ENCODE assay signal across 7 cellular contexts in the genomic region with DNA sequence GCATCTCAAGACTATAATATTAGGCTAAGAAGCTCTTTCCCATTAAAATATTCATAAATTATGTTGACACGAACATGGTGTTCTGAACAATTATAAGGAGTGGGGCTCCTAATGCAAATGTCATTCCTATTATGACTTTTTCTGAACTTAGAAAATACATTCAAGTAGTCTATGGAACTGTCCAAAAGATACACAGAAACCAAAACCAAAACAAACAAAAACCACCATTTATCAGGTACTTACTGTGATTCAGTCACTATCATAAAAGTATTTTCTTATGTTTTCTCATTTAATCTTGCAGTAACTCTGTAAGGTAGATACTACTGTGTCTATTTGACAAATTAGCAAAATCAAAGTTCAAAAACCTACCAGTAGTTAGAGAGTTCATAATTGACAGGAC.
"Had no signal": no experiment of that assay in that cellular context is flagged by ENCODE, and none has a peak within 500 bp of the region (broad histone marks: within the 10 kb centered on the region; RNA-seq: fewer than 3 reads in every experiment).

No MANE protein-coding gene starts in this region.

- H2AFZ ChIP-seq: GM23248 had no signal

- H3K4me1 ChIP-seq: HAP-1 had no signal

- DNase-seq: GM23248, GOT3, IMR-90, KG1 had no signal

- ATAC-seq: HCT116, K562 had no signal

- H3K9me3 ChIP-seq: HAP-1 had no signal

- H3K27ac ChIP-seq: GM23248 had no signal

- H3K36me3 ChIP-seq: HAP-1 had no signal

- H3K9ac ChIP-seq: GM23248 had no signal

- H3K4me3 ChIP-seq: GM23248, HAP-1, K562 had no signal
